In the genomic region with DNA sequence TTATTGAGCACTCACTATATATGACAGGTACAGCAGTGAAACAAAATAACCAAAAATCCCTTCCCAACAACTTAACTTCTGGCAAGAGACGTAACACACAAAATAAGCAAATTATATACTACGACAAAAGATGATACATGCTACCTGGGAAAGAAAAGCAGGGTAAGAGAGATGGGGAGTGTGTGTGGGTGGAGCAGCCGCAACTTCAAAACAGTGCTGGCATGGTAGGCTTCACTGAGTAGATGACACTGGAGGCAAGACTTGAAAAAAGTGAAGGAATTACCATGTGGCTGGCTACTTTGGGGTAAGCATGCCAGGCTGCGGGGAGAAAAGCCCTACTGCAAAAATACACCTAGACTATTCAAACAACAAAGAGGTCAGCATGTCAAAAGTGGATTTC, we compare ENCODE assay signal across 8 cellular contexts. TPM values are rescaled to one million over a fixed set of nuclear protein-coding genes. Genes with fewer than 3 reads are reported as not detected.
DNase-seq lines count a peak whose midpoint lies in the region; ATAC-seq and TF ChIP-seq lines count a peak whose summit lies in the region.
"Not testable (repeated sequence)": the region's sequence is repeated elsewhere in the genome, so short reads cannot be mapped to it uniquely, and the experiment has no call there.

No MANE protein-coding gene starts in this region.

- H3K27ac Mint-ChIP-seq in CD8-positive, alpha-beta T cell; activated CD4-positive, alpha-beta T cell treated with anti-CD3 and anti-CD28 coated beads for 36 hours; activated CD8-positive, alpha-beta T cell treated with anti-CD3 and anti-CD28 coated beads for 36 hours; activated naive CD8-positive, alpha-beta T cell treated with anti-CD3 and anti-CD28 coated beads, Interleukin-2, amount 50 U/mL, for 24 hours; naive thymus-derived CD8-positive, alpha-beta T cell: not testable (repeated sequence)

- H3K36me3 ChIP-seq in CD8-positive, alpha-beta T cell (ENCODE audit: insufficient read depth, low read length) = not testable (repeated sequence)

- not testable (repeated sequence) for H3K4me3 ChIP-seq in CD8-positive, alpha-beta T cell (ENCODE audit: low read depth, low read length)

- H3K4me3 Mint-ChIP-seq in CD8-positive, alpha-beta T cell; activated CD4-positive, alpha-beta T cell treated with anti-CD3 and anti-CD28 coated beads for 36 hours; activated CD8-positive, alpha-beta T cell treated with anti-CD3 and anti-CD28 coated beads for 36 hours; activated T-cell treated with anti-CD3 and anti-CD28 coated beads, Interleukin-2, amount 50 U/mL, for 4 hours; activated naive CD8-positive, alpha-beta T cell treated with anti-CD3 and anti-CD28 coated beads, Interleukin-2, amount 50 U/mL, for 24 hours; naive thymus-derived CD8-positive, alpha-beta T cell: not testable (repeated sequence)

- H3K36me3 Mint-ChIP-seq in CD8-positive, alpha-beta T cell; activated CD4-positive, alpha-beta T cell treated with anti-CD3 and anti-CD28 coated beads for 36 hours (ENCODE audit: low read depth); activated CD8-positive, alpha-beta T cell treated with anti-CD3 and anti-CD28 coated beads for 36 hours (ENCODE audit: low read depth); activated T-cell treated with anti-CD3 and anti-CD28 coated beads, Interleukin-2, amount 50 U/mL, for 4 hours (ENCODE audit: insufficient read depth); activated naive CD8-positive, alpha-beta T cell treated with anti-CD3 and anti-CD28 coated beads, Interleukin-2, amount 50 U/mL, for 24 hours (ENCODE audit: low read depth): not testable (repeated sequence)
- peaks cover 0 to 11% (median 0%) of the 10 kb centered on the region in 3 donors for H3K36me3 Mint-ChIP-seq in naive thymus-derived CD8-positive, alpha-beta T cell

- DNase-seq in CD8-positive, alpha-beta T cell; activated naive CD8-positive, alpha-beta T cell treated with anti-CD3 and anti-CD28 coated beads, Interleukin-2, amount 50 U/mL, for 24 hours; naive thymus-derived CD8-positive, alpha-beta T cell; stimulated activated naive CD8-positive, alpha-beta T cell treated with anti-CD3 and anti-CD28 coated beads, Interleukin-15, Interleukin-2, amounts not matched to agents 100 U/mL and 50 U/mL, for 24 hours: not testable (repeated sequence)
- DNase-seq in activated CD4-positive, alpha-beta T cell treated with anti-CD3 and anti-CD28 coated beads for 36 hours = peak; percentile 14
- DNase-seq in activated CD8-positive, alpha-beta T cell treated with anti-CD3 and anti-CD28 coated beads for 36 hours = peak; percentile 45
- DNase-seq in activated T-cell treated with anti-CD3 and anti-CD28 coated beads, Interleukin-2, amount 50 U/mL, for 4 hours = peak; percentile 4
- DNase-seq in stimulated activated CD4-positive, alpha-beta T cell treated with anti-CD3 and anti-CD28 coated beads, Interleukin-1b, Interleukin-23, amount 100 ng/mL, for 48 hours = peak; percentile 2

- not testable (repeated sequence) for TF ChIP-seq CTCF in CD8-positive, alpha-beta T cell (IDR thresholded peaks at IDR 0.05); activated CD8-positive, alpha-beta T cell treated with anti-CD3 and anti-CD28 coated beads for 36 hours (IDR thresholded peaks at IDR 0.05)

- H3K9me3 Mint-ChIP-seq in CD8-positive, alpha-beta T cell; activated CD4-positive, alpha-beta T cell treated with anti-CD3 and anti-CD28 coated beads for 36 hours (ENCODE audit: low read depth); activated CD8-positive, alpha-beta T cell treated with anti-CD3 and anti-CD28 coated beads for 36 hours; activated T-cell treated with anti-CD3 and anti-CD28 coated beads, Interleukin-2, amount 50 U/mL, for 4 hours; activated naive CD8-positive, alpha-beta T cell treated with anti-CD3 and anti-CD28 coated beads, Interleukin-2, amount 50 U/mL, for 24 hours; naive thymus-derived CD8-positive, alpha-beta T cell: not testable (repeated sequence)

- CTCF ChIA-PET in CD8-positive, alpha-beta T cell (lab: Charles Lee); activated CD4-positive, alpha-beta T cell treated with anti-CD3 and anti-CD28 coated beads for 36 hours (lab: Charles Lee); activated CD8-positive, alpha-beta T cell treated with anti-CD3 and anti-CD28 coated beads for 36 hours (lab: Charles Lee): not testable (repeated sequence)

- not testable (repeated sequence) for H3K4me1 ChIP-seq in CD8-positive, alpha-beta T cell (ENCODE audit: insufficient read depth, low read length)

- not testable (repeated sequence) for H3K27ac ChIP-seq in CD8-positive, alpha-beta T cell (ENCODE audit: low read depth, low read length)

- POLR2A ChIA-PET in CD8-positive, alpha-beta T cell (lab: Charles Lee); activated CD4-positive, alpha-beta T cell treated with anti-CD3 and anti-CD28 coated beads for 36 hours (lab: Charles Lee); activated CD8-positive, alpha-beta T cell treated with anti-CD3 and anti-CD28 coated beads for 36 hours (lab: Charles Lee); naive thymus-derived CD8-positive, alpha-beta T cell (lab: Charles Lee): not testable (repeated sequence)

- intact Hi-C loops in CD8-positive, alpha-beta T cell (cut with DNase I, micrococcal nuclease); activated CD4-positive, alpha-beta T cell treated with anti-CD3 and anti-CD28 coated beads for 36 hours (cut with DNase I, micrococcal nuclease); activated CD8-positive, alpha-beta T cell treated with anti-CD3 and anti-CD28 coated beads for 36 hours (cut with micrococcal nuclease): not testable (repeated sequence)

- peak; percentile 48 for ATAC-seq in CD8-positive, alpha-beta T cell
- peak; percentile 63 for ATAC-seq in activated CD4-positive, alpha-beta T cell treated with anti-CD3 and anti-CD28 coated beads for 36 hours
- ATAC-seq in activated CD8-positive, alpha-beta T cell treated with anti-CD3 and anti-CD28 coated beads for 36 hours = peak; percentile 68
- peak; percentile 51 to 54 for ATAC-seq in activated T-cell treated with anti-CD3 and anti-CD28 coated beads, Interleukin-2, amount 50 U/mL, for 4 hours
- ATAC-seq in activated naive CD8-positive, alpha-beta T cell treated with anti-CD3 and anti-CD28 coated beads, Interleukin-2, amount 50 U/mL, for 24 hours = peak; percentile 63
- peak; percentile 56 to 75 for ATAC-seq in naive thymus-derived CD8-positive, alpha-beta T cell
- ATAC-seq in stimulated activated naive CD8-positive, alpha-beta T cell treated with anti-CD3 and anti-CD28 coated beads, Interleukin-15, Interleukin-2, amounts not matched to agents 100 U/mL and 50 U/mL, for 24 hours = peak; percentile 44

- H3K27me3 Mint-ChIP-seq in CD8-positive, alpha-beta T cell (ENCODE audit: low read depth); activated CD4-positive, alpha-beta T cell treated with anti-CD3 and anti-CD28 coated beads for 36 hours; activated CD8-positive, alpha-beta T cell treated with anti-CD3 and anti-CD28 coated beads for 36 hours; activated T-cell treated with anti-CD3 and anti-CD28 coated beads, Interleukin-2, amount 50 U/mL, for 4 hours (ENCODE audit: low read depth); activated naive CD8-positive, alpha-beta T cell treated with anti-CD3 and anti-CD28 coated beads, Interleukin-2, amount 50 U/mL, for 24 hours; naive thymus-derived CD8-positive, alpha-beta T cell: not testable (repeated sequence)

- H3K27me3 ChIP-seq in CD8-positive, alpha-beta T cell (ENCODE audit: insufficient read depth, low read length) = not testable (repeated sequence)

- not testable (repeated sequence) for H3K4me1 Mint-ChIP-seq in CD8-positive, alpha-beta T cell (ENCODE audit: low read depth); activated CD4-positive, alpha-beta T cell treated with anti-CD3 and anti-CD28 coated beads for 36 hours; activated CD8-positive, alpha-beta T cell treated with anti-CD3 and anti-CD28 coated beads for 36 hours (ENCODE audit: low read depth); activated T-cell treated with anti-CD3 and anti-CD28 coated beads, Interleukin-2, amount 50 U/mL, for 4 hours (ENCODE audit: low read depth); activated naive CD8-positive, alpha-beta T cell treated with anti-CD3 and anti-CD28 coated beads, Interleukin-2, amount 50 U/mL, for 24 hours; naive thymus-derived CD8-positive, alpha-beta T cell

- not testable (repeated sequence) for H3K9me3 ChIP-seq in CD8-positive, alpha-beta T cell (ENCODE audit: low read length)

RNA-seq across cellular contexts. Expression of a gene that starts 36.0 kb away (rescaled TPM):
- total RNA-seq in CD8-positive, alpha-beta T cell = 1 to 10 TPM; 1.3 to 1.7 TPM
- total RNA-seq in activated CD4-positive, alpha-beta T cell treated with anti-CD3 and anti-CD28 coated beads for 36 hours = 1 to 10 TPM; 1.1 to 1.3 TPM
- 1 to 10 TPM in 1 of 2 experiments, under 1 TPM in 1; 0.45 to 1.3 TPM for total RNA-seq in activated CD8-positive, alpha-beta T cell treated with anti-CD3 and anti-CD28 coated beads for 36 hours
- 1 to 10 TPM in 2 of 3 donors, under 1 TPM in 1; 0.35 to 1.3 (median 1.1) TPM for total RNA-seq in activated T-cell treated with anti-CD3 and anti-CD28 coated beads, Interleukin-2, amount 50 U/mL, for 4 hours
- 10 to 100 TPM; 21.0 to 23.6 TPM for total RNA-seq in naive thymus-derived CD8-positive, alpha-beta T cell
- 1 to 10 TPM in 1 of 3 donors, under 1 TPM in 2; 0.37 to 2.6 (median 0.49) TPM for polyA plus RNA-seq in naive thymus-derived CD8-positive, alpha-beta T cell

Comparison
In these comparisons a context has a peak if more than half of its experiments do, and no peak if none do; other contexts are left out.
1. RNA of a gene that starts 36.0 kb away (total RNA-seq): 21.0 to 23.6 TPM in naive thymus-derived CD8-positive, alpha-beta T cell; 1.3 to 1.7 TPM in CD8-positive, alpha-beta T cell, 0.45 to 1.3 TPM in activated CD8-positive, alpha-beta T cell treated with anti-CD3 and anti-CD28 coated beads for 36 hours, 1.1 to 1.3 TPM in activated CD4-positive, alpha-beta T cell treated with anti-CD3 and anti-CD28 coated beads for 36 hours and 0.35 to 1.3 TPM in activated T-cell treated with anti-CD3 and anti-CD28 coated beads, Interleukin-2, amount 50 U/mL, for 4 hours; every median in the first group is over 4 times any median in the second.
2. Peak in every context shown above with its lines, with median percentiles within 50 percentile points of each other: ATAC-seq.